1 cellular context compared by ENCODE assay signal in genomic region chr11:18267335-18268133, GRCh38.
A peak's percentile ranks its signal among the peaks of the same experiment; 100 is the strongest.
TF ChIP-seq lines count a peak whose summit lies in the region.

No MANE protein-coding gene starts in this region.

TF ChIP-seq in HepG2, 621 proteins besides CTCF, POLR2A, EP300 and RAD21:
- peak; percentile 11; the same call in 1 of the 2 replicates for TF ChIP-seq CEBPB (IDR thresholded peaks at IDR 0.05; ENCODE audit: borderline replicate concordance, low read depth, low read length)
